Comparison of ENCODE assay signal across 1 cellular context in the genomic region with DNA sequence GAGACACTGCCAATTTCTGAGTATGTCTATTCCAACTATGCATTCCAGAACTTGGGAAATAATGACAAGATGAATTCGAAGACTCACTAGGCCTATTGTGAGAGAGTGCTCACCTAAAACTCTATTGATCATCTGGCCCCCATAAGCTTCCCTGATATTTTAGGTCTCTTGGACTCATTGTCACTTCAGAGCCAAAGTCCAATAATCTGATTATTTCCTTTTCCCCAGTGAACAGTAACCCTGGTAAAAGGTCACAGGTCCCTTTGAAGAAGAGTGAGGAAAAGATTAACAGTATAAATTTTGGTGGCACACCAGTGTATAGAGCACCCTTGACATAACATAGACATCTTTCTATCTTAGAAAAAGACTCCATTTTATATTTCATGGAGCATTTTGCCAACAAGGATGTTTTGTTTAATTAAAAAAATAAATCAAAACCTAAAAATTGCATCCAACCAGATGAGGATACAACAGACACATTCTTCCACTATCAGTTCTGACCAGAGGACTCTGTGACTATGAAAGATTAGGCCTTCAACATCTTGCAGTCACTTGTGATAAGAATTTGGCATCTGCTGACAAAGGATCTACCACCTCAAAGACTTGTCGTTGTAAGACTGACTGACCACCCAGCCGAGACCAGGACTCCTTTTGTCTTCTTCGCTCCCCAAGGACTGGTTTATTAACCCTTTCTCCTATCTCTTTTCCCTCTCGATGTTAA.
TF ChIP-seq lines count a peak whose summit lies in the region.

No MANE protein-coding gene starts in this region.

TF ChIP-seq in K562, 482 proteins besides CTCF, POLR2A, EP300 and RAD21 (continued from another document and continues in another):
- TF ChIP-seq WHSC1 (IDR thresholded peaks at IDR 0.05; ENCODE audit: low read length) (no peak), TSC22D4 (tag; IDR thresholded peaks at IDR 0.05) (no peak), ZNF699 (CRISPR knock-in tag; IDR thresholded peaks at IDR 0.05; ENCODE audit: insufficient replicate concordance) (no peak), ZNF586 (CRISPR knock-in tag; conservative IDR thresholded peaks at IDR 0.05) (no peak), ELF1 (tag; IDR thresholded peaks at IDR 0.05) (no peak), TOE1 (IDR thresholded peaks at IDR 0.05; ENCODE audit: borderline replicate concordance) (no peak), TOE1 (CRISPR knock-in tag; IDR thresholded peaks at IDR 0.05; ENCODE audit: borderline replicate concordance, low read depth) (no peak), CREB1 (IDR thresholded peaks at IDR 0.05) (0 out of 2 replicates have a peak, but pooled peaks have one; percentile 18), CREB1 (CRISPR knock-in tag; IDR thresholded peaks at IDR 0.05) (no peak), HMG20B (CRISPR knock-in tag; IDR thresholded peaks at IDR 0.05) (no peak), TRIM24 (IDR thresholded peaks at IDR 0.05) (peak; percentile 84 to 85), ZNF274 (IDR thresholded peaks at IDR 0.05; ENCODE audit: borderline replicate concordance, low read depth, low read length) (no peak), KLF16 (IDR thresholded peaks at IDR 0.05) (peak; percentile 91), SAFB (IDR thresholded peaks at IDR 0.05; ENCODE audit: borderline replicate concordance, low read depth, low read length) (no peak), ZNF217 (CRISPR knock-in tag; IDR thresholded peaks at IDR 0.05) (no peak), SP2 (IDR thresholded peaks at IDR 0.05; ENCODE audit: extremely low read depth, low read depth, low read length, poor library complexity, severe bottlenecking) (no peak), ZBTB1 (CRISPR knock-in tag; IDR thresholded peaks at IDR 0.05; ENCODE audit: borderline replicate concordance, low read depth) (no peak), ZFP36 (IDR thresholded peaks at IDR 0.05; ENCODE audit: low read depth, low read length, partially characterized antibody) (no peak), RHOXF2B (CRISPR knock-in tag; conservative IDR thresholded peaks at IDR 0.05) (no peak), ZZZ3 (IDR thresholded peaks at IDR 0.05) (no peak), ZNF133 (CRISPR knock-in tag; IDR thresholded peaks at IDR 0.05) (no peak), EHMT2 (IDR thresholded peaks at IDR 0.05) (no peak), ZNF23 (CRISPR knock-in tag; IDR thresholded peaks at IDR 0.05) (no peak), BMI1 (IDR thresholded peaks at IDR 0.05; ENCODE audit: low read length) (no peak), JUN (IDR thresholded peaks at IDR 0.05; ENCODE audit: borderline replicate concordance, low read depth, low read length) (no peak), JUN (CRISPR knock-in tag; IDR thresholded peaks at IDR 0.05; ENCODE audit: borderline replicate concordance) (no peak), ZNF695 (CRISPR knock-in tag; IDR thresholded peaks at IDR 0.05) (no peak), C11orf30 (IDR thresholded peaks at IDR 0.05; ENCODE audit: low read depth) (no peak), ZNF184 (CRISPR knock-in tag; IDR thresholded peaks at IDR 0.05) (no peak), ATF7 (IDR thresholded peaks at IDR 0.05) (no peak), ZBTB17 (CRISPR knock-in tag; IDR thresholded peaks at IDR 0.05) (no peak), PHTF2 (CRISPR knock-in tag; IDR thresholded peaks at IDR 0.05) (no peak)
- TF ChIP-seq, protein P1, sequence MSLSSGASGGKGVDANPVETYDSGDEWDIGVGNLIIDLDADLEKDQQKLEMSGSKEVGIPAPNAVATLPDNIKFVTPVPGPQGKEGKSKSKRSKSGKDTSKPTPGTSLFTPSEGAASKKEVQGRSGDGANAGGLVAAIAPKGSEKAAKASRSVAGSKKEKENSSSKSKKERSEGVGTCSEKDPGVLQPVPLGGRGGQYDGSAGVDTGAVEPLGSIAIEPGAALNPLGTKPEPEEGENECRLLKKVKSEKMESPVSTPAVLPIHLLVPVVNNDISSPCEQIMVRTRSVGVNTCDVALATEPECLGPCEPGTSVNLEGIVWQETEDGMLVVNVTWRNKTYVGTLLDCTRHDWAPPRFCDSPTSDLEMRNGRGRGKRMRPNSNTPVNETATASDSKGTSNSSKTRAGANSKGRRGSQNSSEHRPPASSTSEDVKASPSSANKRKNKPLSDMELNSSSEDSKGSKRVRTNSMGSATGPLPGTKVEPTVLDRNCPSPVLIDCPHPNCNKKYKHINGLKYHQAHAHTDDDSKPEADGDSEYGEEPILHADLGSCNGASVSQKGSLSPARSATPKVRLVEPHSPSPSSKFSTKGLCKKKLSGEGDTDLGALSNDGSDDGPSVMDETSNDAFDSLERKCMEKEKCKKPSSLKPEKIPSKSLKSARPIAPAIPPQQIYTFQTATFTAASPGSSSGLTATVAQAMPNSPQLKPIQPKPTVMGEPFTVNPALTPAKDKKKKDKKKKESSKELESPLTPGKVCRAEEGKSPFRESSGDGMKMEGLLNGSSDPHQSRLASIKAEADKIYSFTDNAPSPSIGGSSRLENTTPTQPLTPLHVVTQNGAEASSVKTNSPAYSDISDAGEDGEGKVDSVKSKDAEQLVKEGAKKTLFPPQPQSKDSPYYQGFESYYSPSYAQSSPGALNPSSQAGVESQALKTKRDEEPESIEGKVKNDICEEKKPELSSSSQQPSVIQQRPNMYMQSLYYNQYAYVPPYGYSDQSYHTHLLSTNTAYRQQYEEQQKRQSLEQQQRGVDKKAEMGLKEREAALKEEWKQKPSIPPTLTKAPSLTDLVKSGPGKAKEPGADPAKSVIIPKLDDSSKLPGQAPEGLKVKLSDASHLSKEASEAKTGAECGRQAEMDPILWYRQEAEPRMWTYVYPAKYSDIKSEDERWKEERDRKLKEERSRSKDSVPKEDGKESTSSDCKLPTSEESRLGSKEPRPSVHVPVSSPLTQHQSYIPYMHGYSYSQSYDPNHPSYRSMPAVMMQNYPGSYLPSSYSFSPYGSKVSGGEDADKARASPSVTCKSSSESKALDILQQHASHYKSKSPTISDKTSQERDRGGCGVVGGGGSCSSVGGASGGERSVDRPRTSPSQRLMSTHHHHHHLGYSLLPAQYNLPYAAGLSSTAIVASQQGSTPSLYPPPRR (CRISPR knock-in tag; IDR thresholded peaks at IDR 0.05; ENCODE audit: borderline replicate concordance), result no peak
- TF ChIP-seq, protein P2, sequence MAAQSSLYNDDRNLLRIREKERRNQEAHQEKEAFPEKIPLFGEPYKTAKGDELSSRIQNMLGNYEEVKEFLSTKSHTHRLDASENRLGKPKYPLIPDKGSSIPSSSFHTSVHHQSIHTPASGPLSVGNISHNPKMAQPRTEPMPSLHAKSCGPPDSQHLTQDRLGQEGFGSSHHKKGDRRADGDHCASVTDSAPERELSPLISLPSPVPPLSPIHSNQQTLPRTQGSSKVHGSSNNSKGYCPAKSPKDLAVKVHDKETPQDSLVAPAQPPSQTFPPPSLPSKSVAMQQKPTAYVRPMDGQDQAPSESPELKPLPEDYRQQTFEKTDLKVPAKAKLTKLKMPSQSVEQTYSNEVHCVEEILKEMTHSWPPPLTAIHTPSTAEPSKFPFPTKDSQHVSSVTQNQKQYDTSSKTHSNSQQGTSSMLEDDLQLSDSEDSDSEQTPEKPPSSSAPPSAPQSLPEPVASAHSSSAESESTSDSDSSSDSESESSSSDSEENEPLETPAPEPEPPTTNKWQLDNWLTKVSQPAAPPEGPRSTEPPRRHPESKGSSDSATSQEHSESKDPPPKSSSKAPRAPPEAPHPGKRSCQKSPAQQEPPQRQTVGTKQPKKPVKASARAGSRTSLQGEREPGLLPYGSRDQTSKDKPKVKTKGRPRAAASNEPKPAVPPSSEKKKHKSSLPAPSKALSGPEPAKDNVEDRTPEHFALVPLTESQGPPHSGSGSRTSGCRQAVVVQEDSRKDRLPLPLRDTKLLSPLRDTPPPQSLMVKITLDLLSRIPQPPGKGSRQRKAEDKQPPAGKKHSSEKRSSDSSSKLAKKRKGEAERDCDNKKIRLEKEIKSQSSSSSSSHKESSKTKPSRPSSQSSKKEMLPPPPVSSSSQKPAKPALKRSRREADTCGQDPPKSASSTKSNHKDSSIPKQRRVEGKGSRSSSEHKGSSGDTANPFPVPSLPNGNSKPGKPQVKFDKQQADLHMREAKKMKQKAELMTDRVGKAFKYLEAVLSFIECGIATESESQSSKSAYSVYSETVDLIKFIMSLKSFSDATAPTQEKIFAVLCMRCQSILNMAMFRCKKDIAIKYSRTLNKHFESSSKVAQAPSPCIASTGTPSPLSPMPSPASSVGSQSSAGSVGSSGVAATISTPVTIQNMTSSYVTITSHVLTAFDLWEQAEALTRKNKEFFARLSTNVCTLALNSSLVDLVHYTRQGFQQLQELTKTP (IDR thresholded peaks at IDR 0.05; ENCODE audit: low read depth in 1 of 2, partially characterized antibody in 2 of 2), result no peak
- TF ChIP-seq, protein P3, sequence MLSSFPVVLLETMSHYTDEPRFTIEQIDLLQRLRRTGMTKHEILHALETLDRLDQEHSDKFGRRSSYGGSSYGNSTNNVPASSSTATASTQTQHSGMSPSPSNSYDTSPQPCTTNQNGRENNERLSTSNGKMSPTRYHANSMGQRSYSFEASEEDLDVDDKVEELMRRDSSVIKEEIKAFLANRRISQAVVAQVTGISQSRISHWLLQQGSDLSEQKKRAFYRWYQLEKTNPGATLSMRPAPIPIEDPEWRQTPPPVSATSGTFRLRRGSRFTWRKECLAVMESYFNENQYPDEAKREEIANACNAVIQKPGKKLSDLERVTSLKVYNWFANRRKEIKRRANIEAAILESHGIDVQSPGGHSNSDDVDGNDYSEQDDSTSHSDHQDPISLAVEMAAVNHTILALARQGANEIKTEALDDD (IDR thresholded peaks at IDR 0.05), result peak; percentile 46
- TF ChIP-seq, protein P4, sequence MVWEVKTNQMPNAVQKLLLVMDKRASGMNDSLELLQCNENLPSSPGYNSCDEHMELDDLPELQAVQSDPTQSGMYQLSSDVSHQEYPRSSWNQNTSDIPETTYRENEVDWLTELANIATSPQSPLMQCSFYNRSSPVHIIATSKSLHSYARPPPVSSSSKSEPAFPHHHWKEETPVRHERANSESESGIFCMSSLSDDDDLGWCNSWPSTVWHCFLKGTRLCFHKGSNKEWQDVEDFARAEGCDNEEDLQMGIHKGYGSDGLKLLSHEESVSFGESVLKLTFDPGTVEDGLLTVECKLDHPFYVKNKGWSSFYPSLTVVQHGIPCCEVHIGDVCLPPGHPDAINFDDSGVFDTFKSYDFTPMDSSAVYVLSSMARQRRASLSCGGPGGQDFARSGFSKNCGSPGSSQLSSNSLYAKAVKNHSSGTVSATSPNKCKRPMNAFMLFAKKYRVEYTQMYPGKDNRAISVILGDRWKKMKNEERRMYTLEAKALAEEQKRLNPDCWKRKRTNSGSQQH (CRISPR knock-in tag; IDR thresholded peaks at IDR 0.05), result no peak
- TF ChIP-seq, protein P5, sequence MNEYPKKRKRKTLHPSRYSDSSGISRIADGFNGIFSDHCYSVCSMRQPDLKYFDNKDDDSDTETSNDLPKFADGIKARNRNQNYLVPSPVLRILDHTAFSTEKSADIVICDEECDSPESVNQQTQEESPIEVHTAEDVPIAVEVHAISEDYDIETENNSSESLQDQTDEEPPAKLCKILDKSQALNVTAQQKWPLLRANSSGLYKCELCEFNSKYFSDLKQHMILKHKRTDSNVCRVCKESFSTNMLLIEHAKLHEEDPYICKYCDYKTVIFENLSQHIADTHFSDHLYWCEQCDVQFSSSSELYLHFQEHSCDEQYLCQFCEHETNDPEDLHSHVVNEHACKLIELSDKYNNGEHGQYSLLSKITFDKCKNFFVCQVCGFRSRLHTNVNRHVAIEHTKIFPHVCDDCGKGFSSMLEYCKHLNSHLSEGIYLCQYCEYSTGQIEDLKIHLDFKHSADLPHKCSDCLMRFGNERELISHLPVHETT (CRISPR knock-in tag; conservative IDR thresholded peaks at IDR 0.05 in 1 of 2, IDR thresholded peaks at IDR 0.05 in 1 of 2), result peak in 1 of 2 experiments; percentile 63; a peak in 1 of 4 replicates
- TF ChIP-seq, protein P6, sequence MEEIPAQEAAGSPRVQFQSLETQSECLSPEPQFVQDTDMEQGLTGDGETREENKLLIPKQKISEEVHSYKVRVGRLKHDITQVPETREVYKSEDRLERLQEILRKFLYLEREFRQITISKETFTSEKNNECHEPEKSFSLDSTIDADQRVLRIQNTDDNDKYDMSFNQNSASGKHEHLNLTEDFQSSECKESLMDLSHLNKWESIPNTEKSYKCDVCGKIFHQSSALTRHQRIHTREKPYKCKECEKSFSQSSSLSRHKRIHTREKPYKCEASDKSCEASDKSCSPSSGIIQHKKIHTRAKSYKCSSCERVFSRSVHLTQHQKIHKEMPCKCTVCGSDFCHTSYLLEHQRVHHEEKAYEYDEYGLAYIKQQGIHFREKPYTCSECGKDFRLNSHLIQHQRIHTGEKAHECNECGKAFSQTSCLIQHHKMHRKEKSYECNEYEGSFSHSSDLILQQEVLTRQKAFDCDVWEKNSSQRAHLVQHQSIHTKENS (CRISPR knock-in tag; IDR thresholded peaks at IDR 0.05), result no peak
- TF ChIP-seq, protein P7, sequence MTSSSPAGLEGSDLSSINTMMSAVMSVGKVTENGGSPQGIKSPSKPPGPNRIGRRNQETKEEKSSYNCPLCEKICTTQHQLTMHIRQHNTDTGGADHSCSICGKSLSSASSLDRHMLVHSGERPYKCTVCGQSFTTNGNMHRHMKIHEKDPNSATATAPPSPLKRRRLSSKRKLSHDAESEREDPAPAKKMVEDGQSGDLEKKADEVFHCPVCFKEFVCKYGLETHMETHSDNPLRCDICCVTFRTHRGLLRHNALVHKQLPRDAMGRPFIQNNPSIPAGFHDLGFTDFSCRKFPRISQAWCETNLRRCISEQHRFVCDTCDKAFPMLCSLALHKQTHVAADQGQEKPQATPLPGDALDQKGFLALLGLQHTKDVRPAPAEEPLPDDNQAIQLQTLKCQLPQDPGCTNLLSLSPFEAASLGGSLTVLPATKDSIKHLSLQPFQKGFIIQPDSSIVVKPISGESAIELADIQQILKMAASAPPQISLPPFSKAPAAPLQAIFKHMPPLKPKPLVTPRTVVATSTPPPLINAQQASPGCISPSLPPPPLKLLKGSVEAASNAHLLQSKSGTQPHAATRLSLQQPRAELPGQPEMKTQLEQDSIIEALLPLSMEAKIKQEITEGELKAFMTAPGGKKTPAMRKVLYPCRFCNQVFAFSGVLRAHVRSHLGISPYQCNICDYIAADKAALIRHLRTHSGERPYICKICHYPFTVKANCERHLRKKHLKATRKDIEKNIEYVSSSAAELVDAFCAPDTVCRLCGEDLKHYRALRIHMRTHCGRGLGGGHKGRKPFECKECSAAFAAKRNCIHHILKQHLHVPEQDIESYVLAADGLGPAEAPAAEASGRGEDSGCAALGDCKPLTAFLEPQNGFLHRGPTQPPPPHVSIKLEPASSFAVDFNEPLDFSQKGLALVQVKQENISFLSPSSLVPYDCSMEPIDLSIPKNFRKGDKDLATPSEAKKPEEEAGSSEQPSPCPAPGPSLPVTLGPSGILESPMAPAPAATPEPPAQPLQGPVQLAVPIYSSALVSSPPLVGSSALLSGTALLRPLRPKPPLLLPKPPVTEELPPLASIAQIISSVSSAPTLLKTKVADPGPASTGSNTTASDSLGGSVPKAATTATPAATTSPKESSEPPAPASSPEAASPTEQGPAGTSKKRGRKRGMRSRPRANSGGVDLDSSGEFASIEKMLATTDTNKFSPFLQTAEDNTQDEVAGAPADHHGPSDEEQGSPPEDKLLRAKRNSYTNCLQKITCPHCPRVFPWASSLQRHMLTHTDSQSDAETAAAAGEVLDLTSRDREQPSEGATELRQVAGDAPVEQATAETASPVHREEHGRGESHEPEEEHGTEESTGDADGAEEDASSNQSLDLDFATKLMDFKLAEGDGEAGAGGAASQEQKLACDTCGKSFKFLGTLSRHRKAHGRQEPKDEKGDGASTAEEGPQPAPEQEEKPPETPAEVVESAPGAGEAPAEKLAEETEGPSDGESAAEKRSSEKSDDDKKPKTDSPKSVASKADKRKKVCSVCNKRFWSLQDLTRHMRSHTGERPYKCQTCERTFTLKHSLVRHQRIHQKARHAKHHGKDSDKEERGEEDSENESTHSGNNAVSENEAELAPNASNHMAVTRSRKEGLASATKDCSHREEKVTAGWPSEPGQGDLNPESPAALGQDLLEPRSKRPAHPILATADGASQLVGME (CRISPR knock-in tag; IDR thresholded peaks at IDR 0.05), result no peak
